ENCODE assay signal across 17 cellular contexts in the genomic region with DNA sequence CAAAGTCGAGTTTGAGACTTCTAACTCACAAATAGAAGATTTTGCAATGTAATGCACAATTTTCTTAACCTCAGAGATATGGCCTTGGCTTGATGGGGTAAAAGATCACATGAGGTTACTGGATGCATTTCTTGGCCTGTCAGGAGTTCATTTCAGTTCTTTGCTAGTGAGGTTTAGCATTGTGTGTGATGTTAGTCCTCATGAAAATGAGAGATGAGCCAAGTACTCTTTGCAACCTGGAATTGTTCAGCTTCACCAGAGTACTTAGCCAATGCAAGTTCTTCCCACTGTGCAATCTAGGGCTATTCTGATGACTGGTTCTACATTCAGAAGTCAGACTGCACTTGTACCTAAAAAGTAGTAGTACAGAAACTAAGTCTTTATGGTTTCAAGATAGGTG.
"Had no signal": no experiment of that assay in that cellular context is flagged by ENCODE, and none has a peak within 500 bp of the region (broad histone marks: within the 10 kb centered on the region; RNA-seq: fewer than 3 reads in every experiment).

No MANE protein-coding gene starts in this region.

- H3K36me3 ChIP-seq: suprapubic skin had no signal

- H3K4me3 Mint-ChIP-seq: activated CD4-positive, alpha-beta T cell treated with anti-CD3 and anti-CD28 coated beads, Interleukin-2, amount 10 ng/mL, durations not matched to agents 24 days and 14 days; activated naive CD4-positive, alpha-beta T cell treated with anti-CD3 and anti-CD28 coated beads, Interleukin-2, amount 10 ng/mL, durations not matched to agents 7 days and 5 days; activated T-helper 17 cell treated with anti-CD3 and anti-CD28 coated beads, Interleukin-2, amount 50 U/mL, for 72 hours; brain; naive thymus-derived CD8-positive, alpha-beta T cell; T-cell had no signal

- H3K27ac ChIP-seq: foreskin keratinocyte, suprapubic skin had no signal

- DNase-seq: activated CD4-positive, alpha-beta T cell treated with anti-CD3 and anti-CD28 coated beads, Interleukin-2, amount 10 ng/mL, durations not matched to agents 24 days and 14 days; activated CD8-positive, alpha-beta memory T cell treated with anti-CD3 and anti-CD28 coated beads for 24 hours; activated naive CD4-positive, alpha-beta T cell treated with anti-CD3 and anti-CD28 coated beads, Interleukin-2, amount 10 ng/mL, durations not matched to agents 7 days and 5 days; activated T-cell treated with anti-CD3 and anti-CD28 coated beads for 4 hours; amniotic stem cell; dermis blood vessel endothelial cell; foreskin keratinocyte; kidney; mammary epithelial cell; naive thymus-derived CD8-positive, alpha-beta T cell; stimulated activated CD4-positive, alpha-beta T cell treated with anti-CD3 and anti-CD28 coated beads, Interleukin-2, amount 100 ng/mL, for 48 hours; stimulated activated naive CD4-positive, alpha-beta T cell treated with Interleukin-2 at 50 U/mL for 16 hours; T-cell; T1000 had no signal

- H3K9me3 Mint-ChIP-seq: activated CD4-positive, alpha-beta T cell treated with anti-CD3 and anti-CD28 coated beads, Interleukin-2, amount 10 ng/mL, durations not matched to agents 24 days and 14 days; activated naive CD4-positive, alpha-beta T cell treated with anti-CD3 and anti-CD28 coated beads, Interleukin-2, amount 10 ng/mL, durations not matched to agents 7 days and 5 days; activated T-helper 17 cell treated with anti-CD3 and anti-CD28 coated beads, Interleukin-2, amount 50 U/mL, for 72 hours; naive thymus-derived CD8-positive, alpha-beta T cell had no signal

- H3K4me3 ChIP-seq: suprapubic skin had no signal

- H3K9me3 ChIP-seq: suprapubic skin had no signal

- H3K27me3 ChIP-seq: foreskin keratinocyte, suprapubic skin had no signal

- H3K27me3 Mint-ChIP-seq: activated CD4-positive, alpha-beta T cell treated with anti-CD3 and anti-CD28 coated beads, Interleukin-2, amount 10 ng/mL, durations not matched to agents 24 days and 14 days; activated naive CD4-positive, alpha-beta T cell treated with anti-CD3 and anti-CD28 coated beads, Interleukin-2, amount 10 ng/mL, durations not matched to agents 7 days and 5 days; activated T-helper 17 cell treated with anti-CD3 and anti-CD28 coated beads, Interleukin-2, amount 50 U/mL, for 72 hours; brain; naive thymus-derived CD8-positive, alpha-beta T cell; T-cell had no signal

- ATAC-seq: activated T-helper 17 cell treated with anti-CD3 and anti-CD28 coated beads, Interleukin-2, amount 50 U/mL, for 72 hours; foreskin keratinocyte; naive thymus-derived CD8-positive, alpha-beta T cell; T-cell had no signal

- H3K27ac Mint-ChIP-seq: activated CD4-positive, alpha-beta T cell treated with anti-CD3 and anti-CD28 coated beads, Interleukin-2, amount 10 ng/mL, durations not matched to agents 24 days and 14 days; activated naive CD4-positive, alpha-beta T cell treated with anti-CD3 and anti-CD28 coated beads, Interleukin-2, amount 10 ng/mL, durations not matched to agents 7 days and 5 days; activated T-helper 17 cell treated with anti-CD3 and anti-CD28 coated beads, Interleukin-2, amount 50 U/mL, for 72 hours; T-cell had no signal
